Comparison of ENCODE assay signal across 1 cellular context in the genomic region with DNA sequence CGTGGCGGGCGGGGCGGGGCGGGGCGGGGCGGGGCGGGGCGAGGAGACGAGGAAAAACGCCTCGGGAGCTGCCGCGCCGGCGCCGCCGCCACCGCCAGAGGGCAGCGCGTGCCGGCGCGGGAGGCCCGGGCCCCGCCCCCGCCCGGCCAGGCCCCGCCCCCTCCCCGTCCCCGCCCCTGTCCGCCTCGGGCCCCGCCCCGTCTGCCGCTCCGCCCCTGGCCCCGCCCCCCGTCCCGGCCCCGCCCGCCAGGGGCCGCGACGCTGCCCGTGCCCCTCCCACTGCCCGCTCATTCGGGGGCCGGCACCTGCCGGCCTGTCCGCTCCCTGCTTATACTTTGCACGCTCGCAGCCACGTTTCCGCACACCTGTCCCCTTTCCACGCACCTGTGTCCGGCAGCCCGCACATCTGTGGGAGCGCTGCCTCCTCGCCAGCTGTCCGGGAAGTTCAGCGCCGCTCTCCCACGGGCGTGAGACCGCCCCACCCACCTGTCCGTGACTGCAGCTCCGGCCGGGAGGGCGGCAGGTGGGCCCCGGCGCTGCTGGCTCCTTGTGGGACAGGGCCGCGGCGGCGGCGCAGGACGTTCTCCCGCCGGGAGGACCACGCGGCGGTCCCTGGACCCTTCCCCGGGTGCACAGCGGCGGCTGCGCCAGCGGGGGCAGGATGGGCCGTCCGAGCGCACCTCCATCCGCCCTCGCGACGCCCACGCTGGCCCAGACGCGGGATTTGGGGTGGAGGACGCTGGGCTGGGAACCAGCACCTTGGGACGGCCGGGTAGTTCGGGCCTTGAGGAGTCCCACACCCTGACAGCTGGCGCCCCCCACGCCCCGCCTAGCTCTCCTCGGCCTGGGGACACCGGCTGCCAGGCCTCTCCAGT.
A peak's percentile ranks its signal among the peaks of the same experiment; 100 is the strongest.
TF ChIP-seq lines count a peak whose summit lies in the region.

No MANE protein-coding gene starts in this region.

TF ChIP-seq in H1, 55 proteins besides CTCF, POLR2A, EP300 and RAD21:
- TF ChIP-seq BACH1 (IDR thresholded peaks at IDR 0.05; ENCODE audit: low read length), result no peak
- 0 out of 4 replicates have a peak, but pooled peaks of 1 of the 2 experiments have one; percentile 36 for TF ChIP-seq HDAC2 (IDR thresholded peaks at IDR 0.05; ENCODE audit: borderline replicate concordance in 1 of 2, low read depth in 2 of 2, low read length in 2 of 2)
- 0 out of 2 replicates have a peak, but pooled peaks have one; percentile 26 for TF ChIP-seq PHF8 (conservative IDR thresholded peaks at IDR 0.05; ENCODE audit: low read depth, low read length)
- TF ChIP-seq, protein P1, sequence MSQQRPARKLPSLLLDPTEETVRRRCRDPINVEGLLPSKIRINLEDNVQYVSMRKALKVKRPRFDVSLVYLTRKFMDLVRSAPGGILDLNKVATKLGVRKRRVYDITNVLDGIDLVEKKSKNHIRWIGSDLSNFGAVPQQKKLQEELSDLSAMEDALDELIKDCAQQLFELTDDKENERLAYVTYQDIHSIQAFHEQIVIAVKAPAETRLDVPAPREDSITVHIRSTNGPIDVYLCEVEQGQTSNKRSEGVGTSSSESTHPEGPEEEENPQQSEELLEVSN (IDR thresholded peaks at IDR 0.05), result peak; percentile 17; the same call in 1 of the 2 replicates
- no peak for TF ChIP-seq CREB1 (IDR thresholded peaks at IDR 0.05)
- TF ChIP-seq EGR1 (IDR thresholded peaks at IDR 0.05; ENCODE audit: borderline replicate concordance, low read depth, low read length), result peak; percentile 56; the same call in 1 of the 2 replicates
- TF ChIP-seq, protein P2, sequence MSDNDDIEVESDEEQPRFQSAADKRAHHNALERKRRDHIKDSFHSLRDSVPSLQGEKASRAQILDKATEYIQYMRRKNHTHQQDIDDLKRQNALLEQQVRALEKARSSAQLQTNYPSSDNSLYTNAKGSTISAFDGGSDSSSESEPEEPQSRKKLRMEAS (IDR thresholded peaks at IDR 0.05), result peak; percentile 44; the same call in 1 of the 2 replicates
